ENCODE assay signal across 9 cellular contexts in genomic region chr1:89945852-89946476, GRCh38. TPM values are rescaled to one million over a fixed set of nuclear protein-coding genes. Genes with fewer than 3 reads are reported as not detected.
DNase-seq lines count a peak whose midpoint lies in the region; ATAC-seq, FAIRE-seq and TF ChIP-seq lines count a peak whose summit lies in the region.
"Had no signal": no experiment of that assay in that cellular context is flagged by ENCODE, and none has a peak within 500 bp of the region (broad histone marks: within the 10 kb centered on the region; RNA-seq: fewer than 3 reads in every experiment).

No MANE protein-coding gene starts in this region.

- H3K4me2 ChIP-seq in keratinocyte (ENCODE audit: control insufficient read depth, extremely low read depth, insufficient read depth, low read depth, low read length): peak overlapping the region; percentile 8

- no peak overlapping the region for H3K9ac ChIP-seq in keratinocyte (ENCODE audit: control insufficient read depth, extremely low read depth, insufficient read depth, low read length)

- dilution Hi-C loops in keratinocyte (cut with MboI; ENCODE audit: extremely low pct_ligation_motif_present, low sequenced_read_pairs): no loop called here

- TF ChIP-seq CTCF in keratinocyte (optimal IDR thresholded peaks at IDR 0.05 in 1 of 3, IDR thresholded peaks at IDR 0.05 in 1 of 3, conservative IDR thresholded peaks at IDR 0.05 in 1 of 3; ENCODE audit: extremely low read depth in 1 of 3, insufficient read depth in 2 of 3, low read length in 3 of 3) (no peak), esophagus muscularis mucosa (IDR thresholded peaks at IDR 0.05) (no peak)

- H3K36me3 ChIP-seq in keratinocyte (ENCODE audit: control insufficient read depth in 2 of 2, extremely low read depth in 1 of 2, insufficient read depth in 2 of 2, low read length in 2 of 2) (no peaks in the 10 kb centered on the region), esophagus muscularis mucosa (no peaks in the 10 kb centered on the region)

- H2AFZ ChIP-seq in keratinocyte (ENCODE audit: control insufficient read depth, low read length): peak overlapping the region; percentile 10

- H3K9me1 ChIP-seq in keratinocyte (ENCODE audit: control insufficient read depth, extremely low read depth, insufficient read depth, low read length): no peaks in the 10 kb centered on the region

- H3K27ac ChIP-seq in keratinocyte (ENCODE audit: control insufficient read depth, insufficient read depth, low read length) (peak overlapping the region; percentile 25), esophagus muscularis mucosa (replicated peaks in 1 of 4) (no peak overlapping the region)
- H3K27ac ChIP-seq: skin epidermis had no signal

- H3K4me3 ChIP-seq in keratinocyte (ENCODE audit: control insufficient read depth in 2 of 3, extremely low read depth in 1 of 3, insufficient read depth in 2 of 3, low read depth in 1 of 3, low read length in 3 of 3): no peak overlapping the region
- H3K4me3 ChIP-seq in esophagus muscularis mucosa: no peak overlapping the region
- H3K4me3 ChIP-seq: skin epidermis had no signal

- no peak for TF ChIP-seq EP300 in esophagus muscularis mucosa (IDR thresholded peaks at IDR 0.05)

- 89% methylated on average over 5 of the region's 5 CpGs for WGBS in esophagus muscularis mucosa

- peak; percentile 92 for ATAC-seq in GM18870 (IDR thresholded peaks at IDR 0.05; ENCODE audit: unreplicated experiment)
- peak; percentile 74 for ATAC-seq in GM21737 (IDR thresholded peaks at IDR 0.05; ENCODE audit: unreplicated experiment)
- ATAC-seq in HG03460 (IDR thresholded peaks at IDR 0.05; ENCODE audit: unreplicated experiment): peak; percentile 73

- intact Hi-C loops in esophagus muscularis mucosa (cut with DNase I): no loop called here
- intact Hi-C loops in posterior cingulate gyrus (cut with DNase I): no loop called here

- H3K27me3 ChIP-seq in keratinocyte (ENCODE audit: control insufficient read depth, extremely low read depth, insufficient read depth, low read length): no peaks in the 10 kb centered on the region
- no peaks in the 10 kb centered on the region for H3K27me3 ChIP-seq in esophagus muscularis mucosa

- H3K4me1 ChIP-seq in keratinocyte (ENCODE audit: control insufficient read depth, extremely low read depth, insufficient read depth, low read length): peaks cover 20% of the 10 kb centered on the region
- peaks cover 6 to 22% (median 16%) of the 10 kb centered on the region in 4 donors for H3K4me1 ChIP-seq in esophagus muscularis mucosa

- DNase-seq in keratinocyte (ENCODE audit: low read depth, low spot score) (no peak), anterior cingulate cortex (lab: John Stamatoyannopoulos, UW) (no peak), esophagus muscularis mucosa (ENCODE audit: extremely low spot score) (no peak), posterior cingulate gyrus (no peak)
- DNase-seq: H7 had no signal

- H4K20me1 ChIP-seq in keratinocyte (ENCODE audit: control insufficient read depth, extremely low read depth, insufficient read depth, low read length): no peaks in the 10 kb centered on the region

- H3K9me3 ChIP-seq in keratinocyte (ENCODE audit: control insufficient read depth, low read depth, low read length) (no peaks in the 10 kb centered on the region), esophagus muscularis mucosa (no peaks in the 10 kb centered on the region)

- no peaks in the 10 kb centered on the region for H3K79me2 ChIP-seq in keratinocyte (ENCODE audit: control insufficient read depth, insufficient read depth, low read length)

- FAIRE-seq in keratinocyte (lab: Jason Lieb, UNC): peak; percentile 68

- no peak for TF ChIP-seq POLR2A in esophagus muscularis mucosa (IDR thresholded peaks at IDR 0.05; ENCODE audit: low read depth)

RNA-seq across cellular contexts. Expression of gene ZNF326, which starts 48.9 kb away (rescaled TPM):
- polyA plus RNA-seq in keratinocyte: 9.5 to 22.7 TPM (median 10.4 TPM) in 3 replicates
- polyA plus RNA-seq in keratinocyte (2011; ENCODE audit: low read depth): 21.5 TPM
- 6.6 and 9.7 TPM in 2 replicates for polyA plus RNA-seq in keratinocyte (2011; cell fraction: cytosol; rRNA removed)
- polyA plus RNA-seq in keratinocyte (2011; cell fraction: nucleus; rRNA removed): 16.3 and 26.5 TPM in 2 replicates
- polyA plus RNA-seq in keratinocyte (2012; ENCODE audit: low replicate concordance): 8.9 and 16.6 TPM in 2 replicates
- 5.3 to 15.6 TPM (median 6.7 TPM) in 3 replicates for polyA minus RNA-seq in keratinocyte
- polyA minus RNA-seq in keratinocyte (2011; cell fraction: cytosol; rRNA and poly(A)+ RNA removed): 6.1 TPM
- polyA minus RNA-seq in keratinocyte (2011; cell fraction: nucleus; rRNA and poly(A)+ RNA removed): 15.5 and 22.0 TPM in 2 replicates
- total RNA-seq in esophagus muscularis mucosa: 10 to 100 TPM in 2 of 4 donors, 1 to 10 TPM in 2; 9.0 to 15.4 (median 9.9) TPM
